In genomic region chr5:148443998-148444397, GRCh38 we compare ENCODE assay signal across 8 cellular contexts.
DNase-seq lines count a peak whose midpoint lies in the region; ATAC-seq, FAIRE-seq and TF ChIP-seq lines count a peak whose summit lies in the region.

No MANE protein-coding gene starts in this region.

- DNase-seq in AG10803 (ENCODE audit: low read depth) (peak; percentile 71), GM13976 (ENCODE audit: low spot score) (peak; percentile 49), NCI-H1048 (lab: John Stamatoyannopoulos, UW) (peak; percentile 50), T-helper 9 cell (peak; percentile 12), right lobe of liver (peak in 1 of 3 donors; percentile 56)
- peak; percentile 14 to 63 for DNase-seq in stimulated activated effector memory CD8-positive, alpha-beta T cell treated with anti-CD3 and anti-CD28 coated beads, Interleukin-12 subunit alpha, Interleukin-12 subunit beta, amount 100 ng/mL, for 72 hours (ENCODE audit: low spot score in 2 of 2)

- no peaks in the 10 kb centered on the region for H3K27me3 ChIP-seq in right lobe of liver

- no peaks in the 10 kb centered on the region for H3K4me1 ChIP-seq in right lobe of liver

- H3K4me3 Mint-ChIP-seq in stimulated activated effector memory CD8-positive, alpha-beta T cell treated with anti-CD3 and anti-CD28 coated beads, Interleukin-12 subunit alpha, Interleukin-12 subunit beta, amount 100 ng/mL, for 72 hours, result no peak overlapping the region

- H3K4me3 ChIP-seq in AG10803 (ENCODE audit: low read length), result no peak overlapping the region
- no peak overlapping the region for H3K4me3 ChIP-seq in right lobe of liver

- no peak overlapping the region for H3K27ac ChIP-seq in right lobe of liver

- H3K9me3 Mint-ChIP-seq in stimulated activated effector memory CD8-positive, alpha-beta T cell treated with anti-CD3 and anti-CD28 coated beads, Interleukin-12 subunit alpha, Interleukin-12 subunit beta, amount 100 ng/mL, for 72 hours, result no peaks in the 10 kb centered on the region

- H3K36me3 ChIP-seq in right lobe of liver, result peaks cover 4 to 40% (median 21%) of the 10 kb centered on the region in 4 donors

- 18% methylated on average over 5 of the region's 5 CpGs for WGBS in right lobe of liver (ENCODE audit: insufficient coverage, low coverage, low lambda C conversion rate, missing lambda C conversion rate)

- TF ChIP-seq POLR2A in right lobe of liver (IDR thresholded peaks at IDR 0.05), result no peak

- H3K4me1 Mint-ChIP-seq in stimulated activated effector memory CD8-positive, alpha-beta T cell treated with anti-CD3 and anti-CD28 coated beads, Interleukin-12 subunit alpha, Interleukin-12 subunit beta, amount 100 ng/mL, for 72 hours, result no peaks in the 10 kb centered on the region

- peak; percentile 57 for FAIRE-seq in colon (lab: Jason Lieb, UNC)

- in situ Hi-C loops in GM13976 (cut with MboI; ENCODE audit: low sequenced_read_pairs, unreplicated experiment), result no loop called here

- no peak overlapping the region for H3K27ac Mint-ChIP-seq in stimulated activated effector memory CD8-positive, alpha-beta T cell treated with anti-CD3 and anti-CD28 coated beads, Interleukin-12 subunit alpha, Interleukin-12 subunit beta, amount 100 ng/mL, for 72 hours

- TF ChIP-seq CTCF in AG10803 (conservative IDR thresholded peaks at IDR 0.05; ENCODE audit: low read length) (peak; percentile 79), GM13976 (IDR thresholded peaks at IDR 0.05; ENCODE audit: borderline replicate concordance, control extremely low read depth, extremely low read depth, insufficient read depth, missing control alignments) (peak; percentile 59), right lobe of liver (IDR thresholded peaks at IDR 0.05) (peak; percentile 71 to 88 (median 74))

- no peaks in the 10 kb centered on the region for H3K9me3 ChIP-seq in right lobe of liver

- intact Hi-C loops in right lobe of liver (cut with DNase I), result loop anchor here (5.0 to 10.0 kb wide), 2 partner anchors 281 to 283 kb away; no protein-coding TSS in a partner anchor

- peak; percentile 87 for ATAC-seq in HG02759 (IDR thresholded peaks at IDR 0.05; ENCODE audit: unreplicated experiment)
- ATAC-seq in right lobe of liver, result peak; percentile 91 to 96 (median 95)
- peak; percentile 70 for ATAC-seq in stimulated activated effector memory CD8-positive, alpha-beta T cell treated with anti-CD3 and anti-CD28 coated beads, Interleukin-12 subunit alpha, Interleukin-12 subunit beta, amount 100 ng/mL, for 72 hours

- peaks cover 51% of the 10 kb centered on the region for H3K36me3 Mint-ChIP-seq in stimulated activated effector memory CD8-positive, alpha-beta T cell treated with anti-CD3 and anti-CD28 coated beads, Interleukin-12 subunit alpha, Interleukin-12 subunit beta, amount 100 ng/mL, for 72 hours
